28 cellular contexts compared by ENCODE assay signal in genomic region chr13:51422484-51422883, GRCh38. TPM values are rescaled to one million over a fixed set of nuclear protein-coding genes. Genes with fewer than 3 reads are reported as not detected.
DNase-seq lines count a peak whose midpoint lies in the region; ATAC-seq and TF ChIP-seq lines count a peak whose summit lies in the region.
"Had no signal": no experiment of that assay in that cellular context is flagged by ENCODE, and none has a peak within 500 bp of the region (broad histone marks: within the 10 kb centered on the region; RNA-seq: fewer than 3 reads in every experiment).

No MANE protein-coding gene starts in this region.

- TF ChIP-seq CTCF in body of pancreas (IDR thresholded peaks at IDR 0.05): no peak

- H3K23ac ChIP-seq in trophoblast cell (ENCODE audit: low read length): peak overlapping the region; percentile 21

- H3K4ac ChIP-seq in trophoblast cell (ENCODE audit: low read depth, low read length): no peak overlapping the region

- H3K36me3 Mint-ChIP-seq in activated T-cell treated with anti-CD3 and anti-CD28 coated beads, Interleukin-2, amount 50 U/mL, for 24 hours (ENCODE audit: low read depth): peaks cover 82% of the 10 kb centered on the region

- no peak overlapping the region for H3K27ac ChIP-seq in body of pancreas
- H3K27ac ChIP-seq in trophoblast cell (ENCODE audit: low read depth, low read length): no peak overlapping the region
- H3K27ac ChIP-seq: gastrocnemius medialis, right atrium auricular region, spleen, tibial artery had no signal

- ATAC-seq in body of pancreas (peak; percentile 23), HG02610 (IDR thresholded peaks at IDR 0.05; ENCODE audit: unreplicated experiment) (no peak), left cardiac atrium (no peak)
- ATAC-seq: activated naive CD4-positive, alpha-beta T cell treated with anti-CD3 and anti-CD28 coated beads, Interleukin-2, amount 50 U/mL, for 72 hours; gastrocnemius medialis had no signal

- peaks cover 84% of the 10 kb centered on the region for H3K4me1 Mint-ChIP-seq in activated T-cell treated with anti-CD3 and anti-CD28 coated beads, Interleukin-2, amount 50 U/mL, for 24 hours (ENCODE audit: low read depth)

- peaks cover 0 to 5% of the 10 kb centered on the region in 2 donors for H3K36me3 ChIP-seq in body of pancreas (replicated peaks in 1 of 2; ENCODE audit: insufficient read depth in 1 of 2, low read depth in 2 of 2)
- peaks cover 0 to 1% of the 10 kb centered on the region in 2 experiments for H3K36me3 ChIP-seq in trophoblast cell (ENCODE audit: control insufficient read depth in 1 of 2, insufficient read depth in 2 of 2, low read length in 2 of 2)
- H3K36me3 ChIP-seq: gastrocnemius medialis, right atrium auricular region had no signal

- H4K8ac ChIP-seq in trophoblast cell (ENCODE audit: low read depth, low read length): no peak overlapping the region

- DNase-seq in activated T-cell treated with anti-CD3 and anti-CD28 coated beads, Interleukin-2, amount 50 U/mL, for 24 hours: no peak
- DNase-seq in activated T-cell treated with anti-CD3 and anti-CD28 coated beads, Interleukin-2, amount 50 U/mL, for 48 hours: no peak
- DNase-seq in NCI-H526 treated with DMSO at 0.1 percent for 48 hours (lab: John Stamatoyannopoulos, UW): peak; percentile 27
- DNase-seq in body of pancreas: no peak
- DNase-seq in trophoblast cell: peak in 1 of 2 donors; percentile 21
- DNase-seq in NCI-H1436 (lab: John Stamatoyannopoulos, UW): no peak
- no peak for DNase-seq in left cardiac atrium
- DNase-seq: activated CD4-positive, alpha-beta memory T cell treated with anti-CD3 and anti-CD28 coated beads for 36 hours; activated T-cell treated with anti-CD3 and anti-CD28 coated beads for 4 hours; effector CD8-positive, alpha-beta T cell; EL; gastrocnemius medialis; GOT3; hypothalamus; islet precursor cell; MG63; NCI-H146; NCI-H524 treated with DMSO at 0.1 percent for 48 hours; RPMI8226; spleen; stimulated activated CD4-positive, alpha-beta T cell treated with anti-CD3 and anti-CD28 coated beads, Interleukin-4, amount 100 ng/mL, for 1 hour; stimulated activated naive CD4-positive, alpha-beta T cell treated with Interleukin-2 at 50 U/mL for 16 hours; T-helper 9 cell; tibial artery had no signal

- H3K4me1 ChIP-seq in body of pancreas (peaks cover 69% of the 10 kb centered on the region), trophoblast cell (ENCODE audit: control insufficient read depth in 1 of 2, insufficient read depth in 2 of 2, low read length in 2 of 2) (peaks cover 0 to 4% of the 10 kb centered on the region in 2 experiments)

- intact Hi-C loops in body of pancreas (cut with DNase I) (no loop called here), left cardiac atrium (cut with DNase I) (no loop called here)

- H3K4me3 Mint-ChIP-seq in activated T-cell treated with anti-CD3 and anti-CD28 coated beads, Interleukin-2, amount 50 U/mL, for 24 hours: no peak overlapping the region
- H3K4me3 Mint-ChIP-seq: activated CD4-positive, alpha-beta memory T cell treated with anti-CD3 and anti-CD28 coated beads for 36 hours had no signal

- H3K14ac ChIP-seq in trophoblast cell (ENCODE audit: low read length): no peak overlapping the region

- no peak for TF ChIP-seq POLR2A in body of pancreas (IDR thresholded peaks at IDR 0.05)

- peaks cover 2% of the 10 kb centered on the region for H3K9me3 Mint-ChIP-seq in activated T-cell treated with anti-CD3 and anti-CD28 coated beads, Interleukin-2, amount 50 U/mL, for 24 hours
- H3K9me3 Mint-ChIP-seq: activated CD4-positive, alpha-beta memory T cell treated with anti-CD3 and anti-CD28 coated beads for 36 hours; activated naive CD4-positive, alpha-beta T cell treated with anti-CD3 and anti-CD28 coated beads, Interleukin-2, amount 50 U/mL, for 72 hours; IgD-negative memory B cell had no signal

- H3K4me2 ChIP-seq in trophoblast cell (ENCODE audit: low read length): no peak overlapping the region

- H4K12ac ChIP-seq in trophoblast cell (ENCODE audit: low read depth, low read length): no peak overlapping the region

- H2AFZ ChIP-seq in trophoblast cell (ENCODE audit: insufficient read depth, low read length, poor library complexity): no peak overlapping the region

- H2BK5ac ChIP-seq in trophoblast cell (ENCODE audit: low read depth, low read length, poor library complexity): no peak overlapping the region

- H3K4me3 ChIP-seq in body of pancreas (no peak overlapping the region), trophoblast cell (ENCODE audit: low read depth, low read length) (no peak overlapping the region)
- H3K4me3 ChIP-seq: gastrocnemius medialis, MG63, right atrium auricular region, spleen, tibial artery had no signal

- no peaks in the 10 kb centered on the region for H3K79me2 ChIP-seq in trophoblast cell (ENCODE audit: control insufficient read depth, insufficient read depth, low read length, poor library complexity)

- no peak overlapping the region for H2AK5ac ChIP-seq in trophoblast cell (ENCODE audit: low read length)

- no peaks in the 10 kb centered on the region for H3K79me1 ChIP-seq in trophoblast cell (ENCODE audit: low read length)

- no peak overlapping the region for H2BK120ac ChIP-seq in trophoblast cell (ENCODE audit: insufficient read depth, low read length, poor library complexity)

- WGBS in body of pancreas, 2 donors: 52 to 59% methylated on average over 1 of the region's 1 CpG
- WGBS in trophoblast cell (ENCODE audit: extremely low coverage, insufficient coverage, insufficient read length): no CpG with 5 or more reads among the region's 1 CpG

- H3K27me3 Mint-ChIP-seq in activated T-cell treated with anti-CD3 and anti-CD28 coated beads, Interleukin-2, amount 50 U/mL, for 24 hours: no peaks in the 10 kb centered on the region
- H3K27me3 Mint-ChIP-seq: activated CD4-positive, alpha-beta memory T cell treated with anti-CD3 and anti-CD28 coated beads for 36 hours; IgD-negative memory B cell had no signal

- H3K27ac Mint-ChIP-seq in activated T-cell treated with anti-CD3 and anti-CD28 coated beads, Interleukin-2, amount 50 U/mL, for 24 hours: peak overlapping the region; percentile 35
- H3K27ac Mint-ChIP-seq: activated CD4-positive, alpha-beta memory T cell treated with anti-CD3 and anti-CD28 coated beads for 36 hours; activated naive CD4-positive, alpha-beta T cell treated with anti-CD3 and anti-CD28 coated beads, Interleukin-2, amount 50 U/mL, for 72 hours had no signal

- no peak overlapping the region for H2BK12ac ChIP-seq in trophoblast cell (ENCODE audit: low read length)

- no peak overlapping the region for H3K9ac ChIP-seq in trophoblast cell (ENCODE audit: low read length)

- H3K9me3 ChIP-seq in body of pancreas (no peaks in the 10 kb centered on the region), trophoblast cell (ENCODE audit: insufficient read depth, low read depth, low read length) (no peaks in the 10 kb centered on the region)
- H3K9me3 ChIP-seq: gastrocnemius medialis, MG63, right atrium auricular region, spleen, tibial artery had no signal

- H3K18ac ChIP-seq in trophoblast cell (ENCODE audit: low read length): no peak overlapping the region

- H3K27me3 ChIP-seq in body of pancreas: no peaks in the 10 kb centered on the region
- H3K27me3 ChIP-seq in trophoblast cell (ENCODE audit: insufficient read depth, low read length): no peaks in the 10 kb centered on the region
- H3K27me3 ChIP-seq: gastrocnemius medialis, MG63, right atrium auricular region, spleen, tibial artery had no signal

- no peak overlapping the region for H4K91ac ChIP-seq in trophoblast cell (ENCODE audit: low read depth, low read length)

RNA-seq across cellular contexts. Expression of gene INTS6, which starts 30.4 kb away (rescaled TPM):
- 10 to 100 TPM; 40.0 to 53.1 TPM for total RNA-seq in body of pancreas
- 31.0 and 31.6 TPM in 2 replicates for polyA plus RNA-seq in trophoblast cell (2013)
- 10 to 100 TPM; 23.9 to 25.3 TPM for total RNA-seq in left cardiac atrium
